14 cellular contexts compared by ENCODE assay signal in the genomic region with DNA sequence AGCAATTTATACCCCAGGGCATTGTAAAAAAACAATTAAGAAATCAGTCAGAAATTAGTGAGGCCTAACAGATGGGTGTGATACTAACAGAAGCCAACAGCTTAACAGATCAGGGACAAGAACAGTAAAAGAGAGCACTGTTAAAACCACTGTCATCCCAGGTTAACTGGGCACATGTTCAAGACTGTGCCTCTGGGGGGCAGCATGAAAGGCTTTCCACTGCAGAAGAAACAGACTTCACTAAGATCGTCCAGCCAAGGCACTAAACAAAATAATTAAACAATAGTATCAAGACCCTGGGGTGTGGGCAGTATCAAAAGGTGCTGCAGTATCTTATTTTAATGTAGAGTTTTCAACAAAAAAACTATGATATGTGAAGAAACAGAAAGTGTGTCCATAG. TPM values are rescaled to one million over a fixed set of nuclear protein-coding genes. Genes with fewer than 3 reads are reported as not detected.
A peak's percentile ranks its signal among the peaks of the same experiment; 100 is the strongest.
DNase-seq lines count a peak whose midpoint lies in the region; ATAC-seq and TF ChIP-seq lines count a peak whose summit lies in the region.
"Had no signal": no experiment of that assay in that cellular context is flagged by ENCODE, and none has a peak within 500 bp of the region (broad histone marks: within the 10 kb centered on the region; RNA-seq: fewer than 3 reads in every experiment).

No MANE protein-coding gene starts in this region.

- H3K9me3 ChIP-seq in Loucy (ENCODE audit: insufficient read depth, low read depth, low read length) (no peaks in the 10 kb centered on the region), mammary epithelial cell (replicated peaks; ENCODE audit: insufficient read depth, low read length) (no peaks in the 10 kb centered on the region), aorta (ENCODE audit: control insufficient read depth, low read length) (peaks cover 1% of the 10 kb centered on the region)
- H3K9me3 ChIP-seq: tibial nerve had no signal

- H3K4me1 ChIP-seq in Loucy (ENCODE audit: insufficient read depth, low read length, poor library complexity, severe bottlenecking), result peaks cover 9% of the 10 kb centered on the region
- H3K4me1 ChIP-seq in mammary epithelial cell (ENCODE audit: insufficient read depth, low read length), result no peaks in the 10 kb centered on the region
- H3K4me1 ChIP-seq in aorta (ENCODE audit: control insufficient read depth in 1 of 2, insufficient read depth in 2 of 2, low read length in 2 of 2), result no peaks in the 10 kb centered on the region

- H3K9ac ChIP-seq in Loucy (ENCODE audit: low read depth, low read length, poor library complexity, severe bottlenecking), result no peak overlapping the region
- no peak overlapping the region for H3K9ac ChIP-seq in mammary epithelial cell (ENCODE audit: insufficient read depth, low read length)

- H3K9me3 Mint-ChIP-seq in progenitor cell of endocrine pancreas (ENCODE audit: low read depth), result no peaks in the 10 kb centered on the region
- H3K9me3 Mint-ChIP-seq in stimulated activated effector memory CD8-positive, alpha-beta T cell treated with anti-CD3 and anti-CD28 coated beads, Interleukin-12 subunit alpha, Interleukin-12 subunit beta, amount 100 ng/mL, for 72 hours, result peaks cover 8% of the 10 kb centered on the region
- H3K9me3 Mint-ChIP-seq: activated CD4-positive, alpha-beta memory T cell treated with anti-CD3 and anti-CD28 coated beads, Interleukin-2, amount 10 ng/mL, durations not matched to agents 7 days and 5 days had no signal

- no peak overlapping the region for H3K27ac ChIP-seq in mammary epithelial cell (ENCODE audit: insufficient read depth, low read depth, low read length)
- no peak overlapping the region for H3K27ac ChIP-seq in aorta (ENCODE audit: low read depth in 1 of 2, low read length in 2 of 2)
- H3K27ac ChIP-seq: tibial nerve had no signal

- no peak for ATAC-seq in stimulated activated effector memory CD8-positive, alpha-beta T cell treated with anti-CD3 and anti-CD28 coated beads, Interleukin-12 subunit alpha, Interleukin-12 subunit beta, amount 100 ng/mL, for 72 hours
- no peak for ATAC-seq in aorta (ENCODE audit: low FRiP score)
- ATAC-seq: K562 had no signal

- CTCF ChIA-PET in mammary epithelial cell (lab: Charles Lee; ENCODE audit: low non-redundant PET), result no interaction called here

- DNase-seq in GM10266 (ENCODE audit: extremely low spot score), result no peak
- no peak for DNase-seq in mammary epithelial cell
- DNase-seq in progenitor cell of endocrine pancreas (ENCODE audit: low spot score, unreplicated experiment), result no peak
- no peak for DNase-seq in stimulated activated effector memory CD8-positive, alpha-beta T cell treated with anti-CD3 and anti-CD28 coated beads, Interleukin-12 subunit alpha, Interleukin-12 subunit beta, amount 100 ng/mL, for 72 hours (ENCODE audit: low spot score in 2 of 2)
- DNase-seq in HT-29 (ENCODE audit: low spot score), result no peak
- no peak for DNase-seq in aorta
- DNase-seq: activated CD4-positive, alpha-beta memory T cell treated with anti-CD3 and anti-CD28 coated beads, Interleukin-2, amount 10 ng/mL, durations not matched to agents 7 days and 5 days; activated effector memory CD4-positive, alpha-beta T cell treated with Interleukin-2 at 50 U/mL for 16 hours; central memory CD4-positive, alpha-beta T cell; erythroblast had no signal

- H3K27ac Mint-ChIP-seq in progenitor cell of endocrine pancreas, result no peak overlapping the region
- no peak overlapping the region for H3K27ac Mint-ChIP-seq in stimulated activated effector memory CD8-positive, alpha-beta T cell treated with anti-CD3 and anti-CD28 coated beads, Interleukin-12 subunit alpha, Interleukin-12 subunit beta, amount 100 ng/mL, for 72 hours
- H3K27ac Mint-ChIP-seq: activated CD4-positive, alpha-beta memory T cell treated with anti-CD3 and anti-CD28 coated beads, Interleukin-2, amount 10 ng/mL, durations not matched to agents 7 days and 5 days had no signal

- dilution Hi-C loops in mammary epithelial cell (cut with HindIII; ENCODE audit: low sequenced_read_pairs), result no loop called here

- no peaks in the 10 kb centered on the region for H3K9me2 ChIP-seq in Loucy (replicated peaks; ENCODE audit: low read depth, low read length)

- in situ Hi-C loops in mammary epithelial cell (cut with MboI; ENCODE audit: low sequenced_read_pairs in 2 of 2), result loop anchor here in 1 of 2 donors (10.0 kb wide), 1 partner anchor 290 kb away; no protein-coding TSS in a partner anchor

- H3K4me3 Mint-ChIP-seq in progenitor cell of endocrine pancreas (ENCODE audit: low read depth), result no peak overlapping the region
- H3K4me3 Mint-ChIP-seq in stimulated activated effector memory CD8-positive, alpha-beta T cell treated with anti-CD3 and anti-CD28 coated beads, Interleukin-12 subunit alpha, Interleukin-12 subunit beta, amount 100 ng/mL, for 72 hours, result no peak overlapping the region
- H3K4me3 Mint-ChIP-seq: activated CD4-positive, alpha-beta memory T cell treated with anti-CD3 and anti-CD28 coated beads, Interleukin-2, amount 10 ng/mL, durations not matched to agents 7 days and 5 days had no signal

- H3F3A ChIP-seq in Loucy (ENCODE audit: low read depth), result no peaks in the 10 kb centered on the region

- H3K4me3 ChIP-seq in Loucy (ENCODE audit: low read length, poor library complexity, severe bottlenecking) (no peak overlapping the region), mammary epithelial cell (replicated peaks in 1 of 3; ENCODE audit: insufficient read depth in 1 of 3, low read depth in 2 of 3, low read length in 3 of 3) (no peak overlapping the region), aorta (ENCODE audit: low read length in 2 of 2) (no peak overlapping the region)
- H3K4me3 ChIP-seq: K562, tibial nerve had no signal

- H3K27me3 Mint-ChIP-seq in progenitor cell of endocrine pancreas, result no peaks in the 10 kb centered on the region
- H3K27me3 Mint-ChIP-seq: activated CD4-positive, alpha-beta memory T cell treated with anti-CD3 and anti-CD28 coated beads, Interleukin-2, amount 10 ng/mL, durations not matched to agents 7 days and 5 days had no signal

- H3K27me3 ChIP-seq in Loucy (ENCODE audit: insufficient read depth, low read length, poor library complexity, severe bottlenecking) (no peaks in the 10 kb centered on the region), mammary epithelial cell (ENCODE audit: insufficient read depth, low read length) (no peaks in the 10 kb centered on the region), aorta (ENCODE audit: control insufficient read depth in 1 of 2, insufficient read depth in 2 of 2, low read length in 1 of 2) (no peaks in the 10 kb centered on the region)
- H3K27me3 ChIP-seq: tibial nerve had no signal

- intact Hi-C loops in mammary epithelial cell (cut with micrococcal nuclease), result loop anchor here (10.0 kb wide), 2 partner anchors 130 to 930 kb away; no protein-coding TSS in a partner anchor
- intact Hi-C loops in aorta (cut with DNase I), result loop anchor here in 1 of 2 donors (10.0 kb wide), 1 partner anchor 280 kb away; no protein-coding TSS in a partner anchor

- no TSS peak for BruUV-seq in mammary epithelial cell (replicated peaks; lab: Mats Ljungman, UMichigan)

- H3K79me2 ChIP-seq in Loucy (ENCODE audit: insufficient read depth, low read length), result no peaks in the 10 kb centered on the region
- H3K79me2 ChIP-seq in mammary epithelial cell (ENCODE audit: insufficient read depth, low read length), result peaks cover 4% of the 10 kb centered on the region

- no peaks in the 10 kb centered on the region for H4K20me1 ChIP-seq in Loucy (ENCODE audit: insufficient read depth, low read length, poor library complexity, severe bottlenecking)
- H4K20me1 ChIP-seq in mammary epithelial cell (ENCODE audit: insufficient read depth, low read length), result no peaks in the 10 kb centered on the region

- TF ChIP-seq CTCF in GM10266 (IDR thresholded peaks at IDR 0.05; ENCODE audit: control insufficient read depth, insufficient read depth, low read depth, missing control alignments) (peak; percentile 5), Loucy (conservative IDR thresholded peaks at IDR 0.05; ENCODE audit: low read length) (peak; percentile 22; the same call in 1 of the 2 replicates), mammary epithelial cell (conservative IDR thresholded peaks at IDR 0.05 in 1 of 2, IDR thresholded peaks at IDR 0.05 in 1 of 2; ENCODE audit: extremely low read depth in 1 of 2, insufficient read depth in 1 of 2, low read depth in 1 of 2, low read length in 2 of 2) (peak; percentile 15 to 23), progenitor cell of endocrine pancreas (IDR thresholded peaks at IDR 0.05; ENCODE audit: unreplicated experiment) (peak; percentile 36)

- no peaks in the 10 kb centered on the region for H3K36me3 ChIP-seq in Loucy (ENCODE audit: insufficient read depth, low read length)
- peaks cover 2% of the 10 kb centered on the region for H3K36me3 ChIP-seq in mammary epithelial cell (ENCODE audit: insufficient read depth, low read length)
- no peaks in the 10 kb centered on the region for H3K36me3 ChIP-seq in aorta (ENCODE audit: control insufficient read depth in 1 of 2, insufficient read depth in 2 of 2, low read length in 1 of 2)
- H3K36me3 ChIP-seq: tibial nerve had no signal

- H3K4me1 Mint-ChIP-seq in progenitor cell of endocrine pancreas (ENCODE audit: low read depth), result no peaks in the 10 kb centered on the region
- no peaks in the 10 kb centered on the region for H3K4me1 Mint-ChIP-seq in stimulated activated effector memory CD8-positive, alpha-beta T cell treated with anti-CD3 and anti-CD28 coated beads, Interleukin-12 subunit alpha, Interleukin-12 subunit beta, amount 100 ng/mL, for 72 hours
- H3K4me1 Mint-ChIP-seq: activated CD4-positive, alpha-beta memory T cell treated with anti-CD3 and anti-CD28 coated beads, Interleukin-2, amount 10 ng/mL, durations not matched to agents 7 days and 5 days had no signal

- H3K36me3 Mint-ChIP-seq in progenitor cell of endocrine pancreas (ENCODE audit: insufficient read depth), result no peaks in the 10 kb centered on the region
- H3K36me3 Mint-ChIP-seq in stimulated activated effector memory CD8-positive, alpha-beta T cell treated with anti-CD3 and anti-CD28 coated beads, Interleukin-12 subunit alpha, Interleukin-12 subunit beta, amount 100 ng/mL, for 72 hours, result no peaks in the 10 kb centered on the region

- no peak overlapping the region for H2AFZ ChIP-seq in Loucy (ENCODE audit: low read length)
- H2AFZ ChIP-seq in mammary epithelial cell (ENCODE audit: low read depth, low read length), result no peak overlapping the region

- WGBS in mammary epithelial cell (ENCODE audit: low coverage, missing lambda C conversion rate), result 69% methylated on average over 1 of the region's 1 CpG
- 68 to 75% methylated on average over 1 of the region's 1 CpG for WGBS in aorta, 2 donors

- no peak overlapping the region for H3K4me2 ChIP-seq in Loucy (ENCODE audit: low read depth, low read length, poor library complexity, severe bottlenecking)
- no peak overlapping the region for H3K4me2 ChIP-seq in mammary epithelial cell (ENCODE audit: insufficient read depth, low read depth, low read length)

RNA-seq across cellular contexts. Expression of a gene that starts 43.5 kb away (rescaled TPM):
- total RNA-seq in mammary epithelial cell, result 10 to 100 TPM; 45.2 to 68.1 TPM
- 29.2 TPM for polyA plus RNA-seq in mammary epithelial cell
- polyA minus RNA-seq in mammary epithelial cell, result 140 TPM
- total RNA-seq in progenitor cell of endocrine pancreas, result 6.6 and 16.3 TPM in 2 replicates
- total RNA-seq in HT-29 (2014; rRNA removed; shearing (Covaris generic)), result 0.18 and 0.31 TPM in 2 replicates
- 1 to 10 TPM in 1 of 2 donors, under 1 TPM in 1; 0.84 to 1.5 TPM for total RNA-seq in aorta
- under 1 TPM in 1 of 2 donors, not detected in 1; 0.25 TPM for polyA plus RNA-seq in aorta
- total RNA-seq: activated CD4-positive, alpha-beta memory T cell treated with anti-CD3 and anti-CD28 coated beads, Interleukin-2, amount 10 ng/mL, durations not matched to agents 7 days and 5 days; T-helper 2 cell treated with Interferon-gamma antibody and Interleukin-4, amounts not matched to agents 100 ng/mL and 5 ng/mL, for 36 hours had no signal
